ENCODE assay signal across 8 cellular contexts in the genomic region with DNA sequence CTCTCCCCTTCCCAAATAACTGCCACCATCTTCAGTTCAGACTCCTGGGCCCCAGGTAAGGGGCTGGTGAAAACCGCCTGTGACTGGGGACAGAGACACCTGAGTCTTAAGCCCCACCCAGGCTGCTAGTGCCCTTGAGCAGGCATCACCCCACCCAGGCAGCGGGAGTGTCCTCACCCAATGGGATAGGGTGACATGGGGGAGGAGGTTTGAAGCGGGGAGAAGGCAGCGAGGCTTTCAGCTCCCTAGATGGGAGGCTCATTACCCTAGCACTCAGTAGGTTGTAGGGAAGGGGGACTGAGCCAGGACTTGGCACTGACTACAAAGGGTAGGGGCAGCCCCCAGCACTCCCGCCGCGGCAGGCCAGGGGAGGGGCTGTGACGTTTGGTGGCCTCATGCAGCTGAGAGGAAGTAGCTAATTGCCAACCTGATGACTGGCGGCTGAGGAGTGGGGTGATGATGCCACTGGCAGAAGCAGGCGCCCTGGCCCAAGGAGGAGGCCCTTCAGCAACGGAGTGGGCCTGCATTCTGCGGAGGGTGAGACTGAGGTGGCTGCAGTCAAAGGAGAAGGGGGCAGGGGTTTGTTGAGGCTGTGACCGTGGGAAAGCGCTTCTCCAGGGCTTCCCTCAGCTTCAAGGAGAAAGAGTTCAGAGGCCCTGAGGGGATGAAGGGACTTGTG.
DNase-seq lines count a peak whose midpoint lies in the region; ATAC-seq, FAIRE-seq and TF ChIP-seq lines count a peak whose summit lies in the region.

No MANE protein-coding gene starts in this region.

- peaks cover 36% of the 10 kb centered on the region for H3K27me3 Mint-ChIP-seq in activated naive CD8-positive, alpha-beta T cell treated with anti-CD3 and anti-CD28 coated beads, Interleukin-2, amount 50 U/mL, for 24 hours

- H3K4me1 ChIP-seq in small intestine (ENCODE audit: control insufficient read depth in 2 of 2, insufficient read depth in 1 of 2, low read depth in 1 of 2, low read length in 1 of 2) (peaks cover 2 to 5% of the 10 kb centered on the region in 2 donors), right atrium auricular region (peaks cover 0 to 26% of the 10 kb centered on the region in 2 donors)

- TF ChIP-seq CTCF in right atrium auricular region (IDR thresholded peaks at IDR 0.05): no peak

- no peaks in the 10 kb centered on the region for H3K9me3 Mint-ChIP-seq in activated naive CD8-positive, alpha-beta T cell treated with anti-CD3 and anti-CD28 coated beads, Interleukin-2, amount 50 U/mL, for 24 hours

- H3K27ac ChIP-seq in small intestine (ENCODE audit: low read depth in 1 of 2, low read length in 1 of 2) (peak overlapping the region in 1 of 2 donors; percentile 84), right atrium auricular region (no peak overlapping the region)

- peak; percentile 63 for TF ChIP-seq POLR2A in GM19193 (IDR thresholded peaks at IDR 0.05; ENCODE audit: extremely low read depth, insufficient read depth, insufficient read length)

- no peak overlapping the region for H3K4me3 ChIP-seq in small intestine (ENCODE audit: low read depth in 1 of 2, low read length in 2 of 2)
- H3K4me3 ChIP-seq in right atrium auricular region: no peak overlapping the region

- no peaks in the 10 kb centered on the region for H3K9me3 ChIP-seq in small intestine (ENCODE audit: control insufficient read depth, low read depth)
- H3K9me3 ChIP-seq in right atrium auricular region: no peaks in the 10 kb centered on the region

- H3K4me1 Mint-ChIP-seq in activated naive CD8-positive, alpha-beta T cell treated with anti-CD3 and anti-CD28 coated beads, Interleukin-2, amount 50 U/mL, for 24 hours: peaks cover 25% of the 10 kb centered on the region

- peaks cover 4 to 6% of the 10 kb centered on the region in 2 donors for H3K27me3 ChIP-seq in small intestine (ENCODE audit: control insufficient read depth in 2 of 2, insufficient read depth in 2 of 2, low read length in 2 of 2)
- no peaks in the 10 kb centered on the region for H3K27me3 ChIP-seq in right atrium auricular region

- H3K4me3 Mint-ChIP-seq in activated naive CD8-positive, alpha-beta T cell treated with anti-CD3 and anti-CD28 coated beads, Interleukin-2, amount 50 U/mL, for 24 hours: peak overlapping the region; percentile 81

- H3K27ac Mint-ChIP-seq in activated naive CD8-positive, alpha-beta T cell treated with anti-CD3 and anti-CD28 coated beads, Interleukin-2, amount 50 U/mL, for 24 hours: peak overlapping the region; percentile 87

- H3K36me3 Mint-ChIP-seq in activated naive CD8-positive, alpha-beta T cell treated with anti-CD3 and anti-CD28 coated beads, Interleukin-2, amount 50 U/mL, for 24 hours (ENCODE audit: low read depth): no peaks in the 10 kb centered on the region

- WGBS in small intestine, 3 donors: 24 to 43% (median 33%) methylated on average over 14 of the region's 14 CpGs

- no peaks in the 10 kb centered on the region for H3K36me3 ChIP-seq in small intestine (ENCODE audit: control insufficient read depth in 2 of 2, insufficient read depth in 2 of 2, low read length in 2 of 2)
- no peaks in the 10 kb centered on the region for H3K36me3 ChIP-seq in right atrium auricular region

- ATAC-seq in activated naive CD8-positive, alpha-beta T cell treated with anti-CD3 and anti-CD28 coated beads, Interleukin-2, amount 50 U/mL, for 24 hours: peak; percentile 72
- ATAC-seq in GM18520 (IDR thresholded peaks at IDR 0.05; ENCODE audit: unreplicated experiment): no peak

- DNase-seq in CD1c-positive myeloid dendritic cell (ENCODE audit: extremely low spot score) (peak; percentile 84), NCI-H2029 (lab: John Stamatoyannopoulos, UW) (peak; percentile 79), small intestine (peak; percentile 75), right atrium auricular region (ENCODE audit: low spot score) (no peak)
- DNase-seq in activated naive CD8-positive, alpha-beta T cell treated with anti-CD3 and anti-CD28 coated beads, Interleukin-2, amount 50 U/mL, for 24 hours: peak; percentile 76
- no peak for DNase-seq in activated CD4-positive, CD25-positive, alpha-beta regulatory T cell treated with anti-CD3 and anti-CD28 coated beads, Interleukin-2, amount 50 U/mL, for 72 hours

- FAIRE-seq in small intestine (lab: Jason Lieb, UNC): no peak

Comparison
In these comparisons a context has a peak if more than half of its experiments do, and no peak if none do; other contexts are left out.
1. DNase-seq: peak in CD1c-positive myeloid dendritic cell (single experiment), NCI-H2029 (single experiment), activated naive CD8-positive, alpha-beta T cell treated with anti-CD3 and anti-CD28 coated beads, Interleukin-2, amount 50 U/mL, for 24 hours (single experiment) and small intestine (single experiment); none in activated CD4-positive, CD25-positive, alpha-beta regulatory T cell treated with anti-CD3 and anti-CD28 coated beads, Interleukin-2, amount 50 U/mL, for 72 hours (single experiment) and right atrium auricular region (single experiment).